In the genomic region with DNA sequence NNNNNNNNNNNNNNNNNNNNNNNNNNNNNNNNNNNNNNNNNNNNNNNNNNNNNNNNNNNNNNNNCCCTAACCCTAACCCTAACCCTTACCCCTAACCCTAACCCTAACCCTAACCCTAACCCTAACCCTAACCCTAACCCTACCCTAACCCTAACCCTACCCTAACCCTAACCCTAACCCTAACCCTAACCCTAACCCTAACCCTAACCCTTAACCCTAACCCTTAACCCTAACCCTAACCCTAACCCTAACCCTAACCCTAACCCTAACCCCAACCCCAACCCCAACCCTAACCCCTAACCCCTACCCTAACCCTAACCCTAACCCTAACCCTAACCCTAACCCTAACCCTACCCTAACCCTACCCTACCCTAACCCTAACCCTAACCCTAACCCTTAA, we compare ENCODE assay signal across 3 cellular contexts.
TF ChIP-seq lines count a peak whose summit lies in the region.
"Not testable (repeated sequence)": the region's sequence is repeated elsewhere in the genome, so short reads cannot be mapped to it uniquely, and the experiment has no call there.

No MANE protein-coding gene starts in this region.

TF ChIP-seq in SK-N-SH, 30 proteins besides CTCF, POLR2A, EP300 and RAD21:
- 0 out of 2 replicates have a peak, but pooled peaks have one; percentile 21 for TF ChIP-seq POLR2AphosphoS5 (IDR thresholded peaks at IDR 0.05; ENCODE audit: low read depth, low read length)
- TF ChIP-seq, protein P1, sequence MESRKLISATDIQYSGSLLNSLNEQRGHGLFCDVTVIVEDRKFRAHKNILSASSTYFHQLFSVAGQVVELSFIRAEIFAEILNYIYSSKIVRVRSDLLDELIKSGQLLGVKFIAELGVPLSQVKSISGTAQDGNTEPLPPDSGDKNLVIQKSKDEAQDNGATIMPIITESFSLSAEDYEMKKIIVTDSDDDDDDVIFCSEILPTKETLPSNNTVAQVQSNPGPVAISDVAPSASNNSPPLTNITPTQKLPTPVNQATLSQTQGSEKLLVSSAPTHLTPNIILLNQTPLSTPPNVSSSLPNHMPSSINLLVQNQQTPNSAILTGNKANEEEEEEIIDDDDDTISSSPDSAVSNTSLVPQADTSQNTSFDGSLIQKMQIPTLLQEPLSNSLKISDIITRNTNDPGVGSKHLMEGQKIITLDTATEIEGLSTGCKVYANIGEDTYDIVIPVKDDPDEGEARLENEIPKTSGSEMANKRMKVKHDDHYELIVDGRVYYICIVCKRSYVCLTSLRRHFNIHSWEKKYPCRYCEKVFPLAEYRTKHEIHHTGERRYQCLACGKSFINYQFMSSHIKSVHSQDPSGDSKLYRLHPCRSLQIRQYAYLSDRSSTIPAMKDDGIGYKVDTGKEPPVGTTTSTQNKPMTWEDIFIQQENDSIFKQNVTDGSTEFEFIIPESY (IDR thresholded peaks at IDR 0.05; ENCODE audit: borderline replicate concordance, low read depth), result peak; percentile 72; the same call in 1 of the 2 replicates

TF ChIP-seq in K562, 482 proteins besides CTCF, POLR2A, EP300 and RAD21:
- TF ChIP-seq CREBBP (IDR thresholded peaks at IDR 0.05; ENCODE audit: low read depth, low read length) (peak; percentile 76), NR2C2 (tag; IDR thresholded peaks at IDR 0.05) (peak; percentile 25; the same call in 1 of the 2 replicates)
- not testable (repeated sequence) for TF ChIP-seq NR2C2 (CRISPR knock-in tag; IDR thresholded peaks at IDR 0.05)
- TF ChIP-seq, protein P2, sequence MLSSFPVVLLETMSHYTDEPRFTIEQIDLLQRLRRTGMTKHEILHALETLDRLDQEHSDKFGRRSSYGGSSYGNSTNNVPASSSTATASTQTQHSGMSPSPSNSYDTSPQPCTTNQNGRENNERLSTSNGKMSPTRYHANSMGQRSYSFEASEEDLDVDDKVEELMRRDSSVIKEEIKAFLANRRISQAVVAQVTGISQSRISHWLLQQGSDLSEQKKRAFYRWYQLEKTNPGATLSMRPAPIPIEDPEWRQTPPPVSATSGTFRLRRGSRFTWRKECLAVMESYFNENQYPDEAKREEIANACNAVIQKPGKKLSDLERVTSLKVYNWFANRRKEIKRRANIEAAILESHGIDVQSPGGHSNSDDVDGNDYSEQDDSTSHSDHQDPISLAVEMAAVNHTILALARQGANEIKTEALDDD (IDR thresholded peaks at IDR 0.05), result peak; percentile 79

TF ChIP-seq in HepG2, 621 proteins besides CTCF, POLR2A, EP300 and RAD21:
- peak; percentile 28 for TF ChIP-seq HNRNPK (IDR thresholded peaks at IDR 0.05; ENCODE audit: low read depth, low read length, poor library complexity, severe bottlenecking)
- TF ChIP-seq NR2F6 (IDR thresholded peaks at IDR 0.05), result 0 out of 2 replicates have a peak, but pooled peaks have one; percentile 24
- TF ChIP-seq NR2F6 (CRISPR knock-in tag; IDR thresholded peaks at IDR 0.05), result not testable (repeated sequence)
- TF ChIP-seq, protein P3, sequence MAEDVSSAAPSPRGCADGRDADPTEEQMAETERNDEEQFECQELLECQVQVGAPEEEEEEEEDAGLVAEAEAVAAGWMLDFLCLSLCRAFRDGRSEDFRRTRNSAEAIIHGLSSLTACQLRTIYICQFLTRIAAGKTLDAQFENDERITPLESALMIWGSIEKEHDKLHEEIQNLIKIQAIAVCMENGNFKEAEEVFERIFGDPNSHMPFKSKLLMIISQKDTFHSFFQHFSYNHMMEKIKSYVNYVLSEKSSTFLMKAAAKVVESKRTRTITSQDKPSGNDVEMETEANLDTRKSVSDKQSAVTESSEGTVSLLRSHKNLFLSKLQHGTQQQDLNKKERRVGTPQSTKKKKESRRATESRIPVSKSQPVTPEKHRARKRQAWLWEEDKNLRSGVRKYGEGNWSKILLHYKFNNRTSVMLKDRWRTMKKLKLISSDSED (CRISPR knock-in tag; IDR thresholded peaks at IDR 0.05), result peak; percentile 98
